In genomic region chr1:55813619-55814018, GRCh38 we compare ENCODE assay signal across 13 cellular contexts.
DNase-seq lines count a peak whose midpoint lies in the region; TF ChIP-seq lines count a peak whose summit lies in the region.
"Had no signal": no experiment of that assay in that cellular context is flagged by ENCODE, and none has a peak within 500 bp of the region (broad histone marks: within the 10 kb centered on the region; RNA-seq: fewer than 3 reads in every experiment).

No MANE protein-coding gene starts in this region.

- H3K36me3 ChIP-seq in adipocyte (ENCODE audit: control insufficient read depth, insufficient read depth, low read length, severe bottlenecking) (no peaks in the 10 kb centered on the region), right atrium auricular region (no peaks in the 10 kb centered on the region), stomach (no peaks in the 10 kb centered on the region), SJCRH30 (no peaks in the 10 kb centered on the region)
- H3K36me3 ChIP-seq: brain microvascular endothelial cell, spleen had no signal

- H3K4me3 Mint-ChIP-seq in activated CD4-positive, alpha-beta T cell treated with anti-CD3 and anti-CD28 coated beads, Interleukin-2, amount 10 ng/mL, durations not matched to agents 7 days and 5 days: no peak overlapping the region

- H3K9me3 Mint-ChIP-seq in activated CD4-positive, alpha-beta T cell treated with anti-CD3 and anti-CD28 coated beads, Interleukin-2, amount 10 ng/mL, durations not matched to agents 7 days and 5 days: no peaks in the 10 kb centered on the region

- POLR2A ChIA-PET in activated CD4-positive, alpha-beta T cell treated with anti-CD3 and anti-CD28 coated beads, Interleukin-2, amount 10 ng/mL, durations not matched to agents 7 days and 5 days (lab: Charles Lee): no interaction called here

- no peak for TF ChIP-seq POLR2A in stomach (IDR thresholded peaks at IDR 0.05)

- peak overlapping the region; percentile 18 for H3K9ac ChIP-seq in adipocyte (ENCODE audit: low read length)

- H3K27me3 ChIP-seq in adipocyte (replicated peaks; ENCODE audit: control insufficient read depth, insufficient read depth, low read length) (no peaks in the 10 kb centered on the region), right atrium auricular region (no peaks in the 10 kb centered on the region), stomach (no peaks in the 10 kb centered on the region), SJCRH30 (no peaks in the 10 kb centered on the region)
- H3K27me3 ChIP-seq: brain microvascular endothelial cell, spleen had no signal

- 53 to 84% (median 76%) methylated on average over 3 of the region's 3 CpGs for WGBS in stomach, 5 donors

- no peaks in the 10 kb centered on the region for H3K36me3 Mint-ChIP-seq in activated CD4-positive, alpha-beta T cell treated with anti-CD3 and anti-CD28 coated beads, Interleukin-2, amount 10 ng/mL, durations not matched to agents 7 days and 5 days (ENCODE audit: low read depth)

- intact Hi-C loops in stomach (cut with DNase I; ENCODE audit: low total_unique reads): no loop called here

- no peak overlapping the region for H3K4me3 ChIP-seq in adipocyte (ENCODE audit: low read length)
- no peak overlapping the region for H3K4me3 ChIP-seq in right atrium auricular region
- no peak overlapping the region for H3K4me3 ChIP-seq in stomach
- H3K4me3 ChIP-seq in SJCRH30: no peak overlapping the region
- H3K4me3 ChIP-seq: spleen had no signal

- H3K27me3 Mint-ChIP-seq in activated CD4-positive, alpha-beta T cell treated with anti-CD3 and anti-CD28 coated beads, Interleukin-2, amount 10 ng/mL, durations not matched to agents 7 days and 5 days: no peaks in the 10 kb centered on the region

- TF ChIP-seq CTCF in right atrium auricular region (IDR thresholded peaks at IDR 0.05) (no peak), stomach (IDR thresholded peaks at IDR 0.05) (no peak)

- H3K9me3 ChIP-seq in adipocyte (ENCODE audit: control insufficient read depth, low read length): no peaks in the 10 kb centered on the region
- peaks cover 0 to under 1% of the 10 kb centered on the region in 2 donors for H3K9me3 ChIP-seq in right atrium auricular region
- no peaks in the 10 kb centered on the region for H3K9me3 ChIP-seq in stomach
- no peaks in the 10 kb centered on the region for H3K9me3 ChIP-seq in SJCRH30 (replicated peaks)

- no peak overlapping the region for H3K27ac Mint-ChIP-seq in activated CD4-positive, alpha-beta T cell treated with anti-CD3 and anti-CD28 coated beads, Interleukin-2, amount 10 ng/mL, durations not matched to agents 7 days and 5 days

- peaks cover 24% of the 10 kb centered on the region for H3K4me1 ChIP-seq in adipocyte (ENCODE audit: control insufficient read depth, insufficient read depth, low read length)
- no peaks in the 10 kb centered on the region for H3K4me1 ChIP-seq in right atrium auricular region
- H3K4me1 ChIP-seq in stomach: no peaks in the 10 kb centered on the region
- no peaks in the 10 kb centered on the region for H3K4me1 ChIP-seq in SJCRH30

- peak; percentile 61 for DNase-seq in GM03348 (ENCODE audit: low spot score)
- peak; percentile 93 for DNase-seq in adipocyte (ENCODE audit: low read depth)
- DNase-seq in right atrium auricular region (ENCODE audit: low spot score): peak; percentile 70
- peak; percentile 28 for DNase-seq in stomach
- no peak for DNase-seq in activated CD4-positive, alpha-beta T cell treated with anti-CD3 and anti-CD28 coated beads, Interleukin-2, amount 10 ng/mL, durations not matched to agents 7 days and 5 days
- DNase-seq in SJCRH30: no peak
- DNase-seq in NCI-H1436 (lab: John Stamatoyannopoulos, UW): no peak
- DNase-seq in DMS114 treated with DMSO at 0.1 percent for 48 hours (lab: John Stamatoyannopoulos, UW; ENCODE audit: unreplicated experiment): no peak
- DNase-seq: brain microvascular endothelial cell; COR-L47; NCI-H146; spleen; stimulated activated CD8-positive, alpha-beta memory T cell treated with anti-CD3 and anti-CD28 coated beads, Interleukin-4, amount 100 ng/mL, for 48 hours had no signal

- H3K27ac ChIP-seq in right atrium auricular region: no peak overlapping the region
- peak overlapping the region in 1 of 5 donors; percentile 35 for H3K27ac ChIP-seq in stomach
- no peak overlapping the region for H3K27ac ChIP-seq in SJCRH30
- H3K27ac ChIP-seq: brain microvascular endothelial cell, spleen had no signal

- peaks cover 5% of the 10 kb centered on the region for H3K4me1 Mint-ChIP-seq in activated CD4-positive, alpha-beta T cell treated with anti-CD3 and anti-CD28 coated beads, Interleukin-2, amount 10 ng/mL, durations not matched to agents 7 days and 5 days

- CTCF ChIA-PET in activated CD4-positive, alpha-beta T cell treated with anti-CD3 and anti-CD28 coated beads, Interleukin-2, amount 10 ng/mL, durations not matched to agents 7 days and 5 days (lab: Charles Lee): interaction anchor here (0.7 kb wide), 1 partner anchor 22 kb away, joined by 3 read pairs; no protein-coding TSS in a partner anchor

- TF ChIP-seq EP300 in stomach (IDR thresholded peaks at IDR 0.05): no peak

Comparison
In these comparisons a context has a peak if more than half of its experiments do, and no peak if none do; other contexts are left out.
1. DNase-seq: peak in GM03348 (single experiment), adipocyte (single experiment), right atrium auricular region (single experiment) and stomach (single experiment); none in activated CD4-positive, alpha-beta T cell treated with anti-CD3 and anti-CD28 coated beads, Interleukin-2, amount 10 ng/mL, durations not matched to agents 7 days and 5 days (single experiment), SJCRH30 (0 of 2), NCI-H1436 (single experiment) and DMS114 treated with DMSO at 0.1 percent for 48 hours (single experiment).